16 cellular contexts compared by ENCODE assay signal in the genomic region with DNA sequence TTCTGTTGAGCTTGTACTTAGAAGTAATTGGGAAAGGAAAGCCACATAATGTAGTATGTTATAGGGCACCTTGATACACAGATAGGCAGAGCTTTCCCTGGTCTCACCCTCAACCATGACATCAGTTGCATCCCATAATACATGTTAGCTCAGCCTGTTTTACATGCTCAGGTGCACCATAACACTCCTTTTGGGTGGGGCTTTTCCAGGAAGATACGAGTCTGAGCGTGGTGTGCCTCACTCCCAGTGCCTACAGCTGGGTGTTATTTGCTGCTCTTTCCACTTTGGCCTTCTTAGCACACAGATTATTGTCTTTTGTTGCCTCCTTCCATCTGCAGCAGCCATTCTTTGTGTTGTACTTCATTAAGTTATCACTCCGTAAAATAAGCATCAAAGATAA. TPM values are rescaled to one million over a fixed set of nuclear protein-coding genes. Genes with fewer than 3 reads are reported as not detected.
DNase-seq lines count a peak whose midpoint lies in the region; ATAC-seq and TF ChIP-seq lines count a peak whose summit lies in the region.
"Had no signal": no experiment of that assay in that cellular context is flagged by ENCODE, and none has a peak within 500 bp of the region (broad histone marks: within the 10 kb centered on the region; RNA-seq: fewer than 3 reads in every experiment).

No MANE protein-coding gene starts in this region.

- no peak for DNase-seq in CD8-positive, alpha-beta memory T cell
- DNase-seq in central memory CD8-positive, alpha-beta T cell (ENCODE audit: low spot score in 2 of 2): no peak
- DNase-seq in smooth muscle cell (lab: John Stamatoyannopoulos, UW; ENCODE audit: unreplicated experiment) (no peak), midbrain (lab: John Stamatoyannopoulos, UW) (no peak), psoas muscle (no peak)
- DNase-seq in stimulated activated CD4-positive, alpha-beta T cell treated with anti-CD3 and anti-CD28 coated beads, Interleukin-12 subunit alpha, Interleukin-12 subunit beta, amount 100 ng/mL, for 4 hours: no peak
- DNase-seq: activated CD8-positive, alpha-beta memory T cell treated with anti-CD3 and anti-CD28 coated beads for 24 hours; activated effector memory CD4-positive, alpha-beta T cell treated with Interleukin-2 at 50 U/mL for 16 hours; BE2C; mesendoderm; NCI-H2081 treated with DMSO at 0.1 percent for 48 hours; retina; stimulated activated CD4-positive, alpha-beta T cell treated with anti-CD3 and anti-CD28 coated beads, Interleukin-1b, Interleukin-23, amount 100 ng/mL, for 48 hours had no signal

- H3K4me1 ChIP-seq in CD8-positive, alpha-beta memory T cell (ENCODE audit: insufficient read depth, low read length): peaks cover 66% of the 10 kb centered on the region
- no peaks in the 10 kb centered on the region for H3K4me1 ChIP-seq in smooth muscle cell (ENCODE audit: low read depth)
- H3K4me1 ChIP-seq in psoas muscle: no peaks in the 10 kb centered on the region
- H3K4me1 ChIP-seq: BE2C had no signal

- H3K9me3 Mint-ChIP-seq in CD8-positive, alpha-beta memory T cell: no peaks in the 10 kb centered on the region
- no peaks in the 10 kb centered on the region for H3K9me3 Mint-ChIP-seq in IgD-negative memory B cell
- H3K9me3 Mint-ChIP-seq in central memory CD8-positive, alpha-beta T cell: no peaks in the 10 kb centered on the region
- H3K9me3 Mint-ChIP-seq: brain had no signal

- intact Hi-C loops in psoas muscle (cut with DNase I): no loop called here

- no peaks in the 10 kb centered on the region for H3F3A ChIP-seq in smooth muscle cell (ENCODE audit: low read depth)

- H3K4me3 Mint-ChIP-seq in CD8-positive, alpha-beta memory T cell: peak overlapping the region in 5 of 7 donors; percentile 2 to 66 (median 26)
- H3K4me3 Mint-ChIP-seq in IgD-negative memory B cell: peak overlapping the region in 1 of 4 donors; percentile 68
- H3K4me3 Mint-ChIP-seq in central memory CD8-positive, alpha-beta T cell: peak overlapping the region; percentile 29
- H3K4me3 Mint-ChIP-seq: brain had no signal

- H3K36me3 ChIP-seq in CD8-positive, alpha-beta memory T cell (ENCODE audit: insufficient read depth, low read length): peaks cover 12% of the 10 kb centered on the region
- H3K36me3 ChIP-seq in smooth muscle cell (ENCODE audit: low read depth) (no peaks in the 10 kb centered on the region), psoas muscle (ENCODE audit: insufficient read depth in 1 of 2, low read depth in 1 of 2) (no peaks in the 10 kb centered on the region)
- H3K36me3 ChIP-seq: BE2C, thoracic aorta had no signal

- no peak overlapping the region for H3K27ac ChIP-seq in CD8-positive, alpha-beta memory T cell (ENCODE audit: low read depth, low read length)
- peak overlapping the region; percentile 15 for H3K27ac ChIP-seq in smooth muscle cell (ENCODE audit: low read depth)
- H3K27ac ChIP-seq in psoas muscle: no peak overlapping the region
- H3K27ac ChIP-seq: thoracic aorta had no signal

- POLR2A ChIA-PET in CD8-positive, alpha-beta memory T cell (lab: Charles Lee): no interaction called here

- peaks cover 20% of the 10 kb centered on the region for H4K20me1 ChIP-seq in smooth muscle cell (ENCODE audit: low read depth)

- no peaks in the 10 kb centered on the region for H3K79me2 ChIP-seq in smooth muscle cell (ENCODE audit: low read depth)

- H3K9ac ChIP-seq in smooth muscle cell (ENCODE audit: low read depth): no peak overlapping the region

- no peaks in the 10 kb centered on the region for H3K27me3 Mint-ChIP-seq in CD8-positive, alpha-beta memory T cell
- H3K27me3 Mint-ChIP-seq in IgD-negative memory B cell: no peaks in the 10 kb centered on the region
- H3K27me3 Mint-ChIP-seq in central memory CD8-positive, alpha-beta T cell: no peaks in the 10 kb centered on the region
- H3K27me3 Mint-ChIP-seq: brain had no signal

- no peak overlapping the region for H3K4me3 ChIP-seq in CD8-positive, alpha-beta memory T cell (ENCODE audit: low read length)
- H3K4me3 ChIP-seq in smooth muscle cell: no peak overlapping the region
- no peak overlapping the region for H3K4me3 ChIP-seq in psoas muscle

- peaks cover 0 to 73% (median 7%) of the 10 kb centered on the region in 3 donors for H3K36me3 Mint-ChIP-seq in CD8-positive, alpha-beta memory T cell
- H3K36me3 Mint-ChIP-seq in IgD-negative memory B cell: peaks cover 17% of the 10 kb centered on the region
- peaks cover 28% of the 10 kb centered on the region for H3K36me3 Mint-ChIP-seq in central memory CD8-positive, alpha-beta T cell (ENCODE audit: insufficient read depth)

- no peak for ATAC-seq in central memory CD8-positive, alpha-beta T cell (replicated peaks; ENCODE audit: extremely low read depth, poor library complexity, severe bottlenecking)
- ATAC-seq in psoas muscle: no peak

- WGBS in smooth muscle cell (ENCODE audit: low lambda C conversion rate): 80% methylated on average over 3 of the region's 3 CpGs
- WGBS in psoas muscle, 3 donors: 90 to 95% (median 90%) methylated on average over 3 of the region's 3 CpGs

- TF ChIP-seq CTCF in smooth muscle cell (IDR thresholded peaks at IDR 0.05; ENCODE audit: borderline replicate concordance, insufficient read depth, poor library complexity, severe bottlenecking): no peak
- no peak for TF ChIP-seq CTCF in psoas muscle (IDR thresholded peaks at IDR 0.05)

- CTCF ChIA-PET in CD8-positive, alpha-beta memory T cell (lab: Charles Lee): interaction anchor here (0.8 to 1.1 kb wide), 2 partner anchors 11 to 25 kb away, joined by 3 read pairs; no protein-coding TSS in a partner anchor

- H3K27ac Mint-ChIP-seq in CD8-positive, alpha-beta memory T cell: peak overlapping the region in 7 of 8 donors; percentile 19 to 91 (median 74)
- peak overlapping the region in 2 of 3 donors; percentile 2 to 62 for H3K27ac Mint-ChIP-seq in IgD-negative memory B cell
- H3K27ac Mint-ChIP-seq in central memory CD8-positive, alpha-beta T cell (ENCODE audit: low read depth): peak overlapping the region; percentile 10
- H3K27ac Mint-ChIP-seq: brain had no signal

- no peaks in the 10 kb centered on the region for H3K27me3 ChIP-seq in CD8-positive, alpha-beta memory T cell (ENCODE audit: insufficient read depth, low read length, poor library complexity, severe bottlenecking)
- H3K27me3 ChIP-seq in smooth muscle cell (ENCODE audit: low read depth) (no peaks in the 10 kb centered on the region), psoas muscle (ENCODE audit: insufficient read depth in 3 of 3, low read length in 2 of 3) (peaks cover 0 to 2% (median 0%) of the 10 kb centered on the region in 3 donors)
- H3K27me3 ChIP-seq: BE2C had no signal

- no peaks in the 10 kb centered on the region for H3K9me3 ChIP-seq in CD8-positive, alpha-beta memory T cell (ENCODE audit: low read length)
- H3K9me3 ChIP-seq in smooth muscle cell (replicated peaks; ENCODE audit: low read depth): no peaks in the 10 kb centered on the region
- no peaks in the 10 kb centered on the region for H3K9me3 ChIP-seq in psoas muscle
- H3K9me3 ChIP-seq: BE2C, thoracic aorta had no signal

- no peak overlapping the region for H3K4me2 ChIP-seq in smooth muscle cell

- H2AFZ ChIP-seq in smooth muscle cell (ENCODE audit: low read depth): no peak overlapping the region

- H3K4me1 Mint-ChIP-seq in CD8-positive, alpha-beta memory T cell: peaks cover 85 to 95% (median 93%) of the 10 kb centered on the region in 3 donors
- H3K4me1 Mint-ChIP-seq in IgD-negative memory B cell: peaks cover 34 to 50% (median 35%) of the 10 kb centered on the region in 3 donors
- peaks cover 82% of the 10 kb centered on the region for H3K4me1 Mint-ChIP-seq in central memory CD8-positive, alpha-beta T cell

RNA-seq across cellular contexts. Expression of a gene that starts 11.9 kb away (rescaled TPM):
- 10 to 100 TPM; 57.4 to 59.5 TPM for total RNA-seq in CD8-positive, alpha-beta memory T cell
- polyA plus RNA-seq in CD8-positive, alpha-beta memory T cell: 80.2 TPM
- polyA plus RNA-seq in IgD-negative memory B cell (21.9 TPM), smooth muscle cell (3.1 and 4.6 TPM in 2 replicates), psoas muscle (1 to 10 TPM in 1 of 3 donors, under 1 TPM in 2; 0.48 to 1.1 (median 0.51) TPM)
- total RNA-seq in smooth muscle cell (10.4 TPM in 2 replicates), psoas muscle (1 to 10 TPM; 1.2 to 2.4 (median 1.7) TPM)

Comparison
In these comparisons a context has a peak if more than half of its experiments do, and no peak if none do; other contexts are left out.
1. H3K27ac Mint-ChIP-seq: peak in every context shown above with its lines; median percentile 74 in CD8-positive, alpha-beta memory T cell; 32 in IgD-negative memory B cell; 10 in central memory CD8-positive, alpha-beta T cell.